ENCODE assay signal across 8 cellular contexts in genomic region chr7:24573008-24573553, GRCh38. TPM values are rescaled to one million over a fixed set of nuclear protein-coding genes. Genes with fewer than 3 reads are reported as not detected.
DNase-seq lines count a peak whose midpoint lies in the region; ATAC-seq, FAIRE-seq and TF ChIP-seq lines count a peak whose summit lies in the region.

Gene PALS2, plus strand, starts transcription at chr7:24573452. Its CDS starts 50,216 bp downstream, at chr7:24623668.

- no peak for TF ChIP-seq CTCF in Calu3 (IDR thresholded peaks at IDR 0.05; ENCODE audit: unreplicated experiment)

- H3K4me3 Mint-ChIP-seq in Calu3 (ENCODE audit: low read depth, unreplicated experiment): peak within 1 kb of the TSS; percentile 91
- peak within 1 kb of the TSS; percentile 94 for H3K4me3 Mint-ChIP-seq in activated T-helper 17 cell treated with anti-CD3 and anti-CD28 coated beads, Interleukin-2, amount 50 U/mL, for 72 hours
- peak within 1 kb of the TSS; percentile 90 for H3K4me3 Mint-ChIP-seq in natural killer cell treated with Interleukin-12 subunit alpha and Interleukin-12 subunit beta and Interleukin-15 and Interleukin-18, amount 100 ng/mL, for 72 hours
- peak within 1 kb of the TSS; percentile 97 for H3K4me3 Mint-ChIP-seq in stimulated activated naive CD8-positive, alpha-beta T cell treated with anti-CD3 and anti-CD28 coated beads, Interleukin-15, Interleukin-2, amounts not matched to agents 100 ng/mL and 50 ng/mL, for 24 hours

- intact Hi-C loops in Calu3 (cut with micrococcal nuclease; ENCODE audit: unreplicated experiment): no loop called here

- FAIRE-seq in HTR-8/SVneo (lab: Jason Lieb, UNC) (peak; percentile 86), RCC 7860 (lab: Jason Lieb, UNC) (no peak)

- CTCF ChIA-PET in Calu3 (lab: Charles Lee): no interaction called here

- peaks cover 43% of the 10 kb centered on the region for H3K27me3 Mint-ChIP-seq in Calu3 (ENCODE audit: unreplicated experiment)
- peaks cover 6% of the 10 kb centered on the region for H3K27me3 Mint-ChIP-seq in activated T-helper 17 cell treated with anti-CD3 and anti-CD28 coated beads, Interleukin-2, amount 50 U/mL, for 72 hours
- H3K27me3 Mint-ChIP-seq in natural killer cell treated with Interleukin-12 subunit alpha and Interleukin-12 subunit beta and Interleukin-15 and Interleukin-18, amount 100 ng/mL, for 72 hours: peaks cover 23 to 29% of the 10 kb centered on the region in 2 donors
- H3K27me3 Mint-ChIP-seq in stimulated activated naive CD8-positive, alpha-beta T cell treated with anti-CD3 and anti-CD28 coated beads, Interleukin-15, Interleukin-2, amounts not matched to agents 100 ng/mL and 50 ng/mL, for 24 hours: peaks cover 31% of the 10 kb centered on the region

- H3K9me3 Mint-ChIP-seq in Calu3 (ENCODE audit: low read depth, unreplicated experiment): no peaks in the 10 kb centered on the region
- no peaks in the 10 kb centered on the region for H3K9me3 Mint-ChIP-seq in activated T-helper 17 cell treated with anti-CD3 and anti-CD28 coated beads, Interleukin-2, amount 50 U/mL, for 72 hours
- no peaks in the 10 kb centered on the region for H3K9me3 Mint-ChIP-seq in natural killer cell treated with Interleukin-12 subunit alpha and Interleukin-12 subunit beta and Interleukin-15 and Interleukin-18, amount 100 ng/mL, for 72 hours
- H3K9me3 Mint-ChIP-seq in stimulated activated naive CD8-positive, alpha-beta T cell treated with anti-CD3 and anti-CD28 coated beads, Interleukin-15, Interleukin-2, amounts not matched to agents 100 ng/mL and 50 ng/mL, for 24 hours: no peaks in the 10 kb centered on the region

- peak; percentile 38 for ATAC-seq in GM21367 (IDR thresholded peaks at IDR 0.05; ENCODE audit: unreplicated experiment)
- peak; percentile 65 for ATAC-seq in activated T-helper 17 cell treated with anti-CD3 and anti-CD28 coated beads, Interleukin-2, amount 50 U/mL, for 72 hours (replicated peaks)
- peak; percentile 84 to 87 for ATAC-seq in natural killer cell treated with Interleukin-12 subunit alpha and Interleukin-12 subunit beta and Interleukin-15 and Interleukin-18, amount 100 ng/mL, for 72 hours

- DNase-seq in Calu3 (peak; percentile 92), HTR-8/SVneo (ENCODE audit: insufficient read length, low spot score) (peak; percentile 51), RCC 7860 (ENCODE audit: low spot score) (peak; percentile 69), fibroblast of peridontal ligament (ENCODE audit: extremely low read depth) (peak; percentile 60)
- peak; percentile 86 for DNase-seq in natural killer cell treated with Interleukin-12 subunit alpha and Interleukin-12 subunit beta and Interleukin-15 and Interleukin-18, amount 100 ng/mL, for 72 hours (ENCODE audit: low spot score)

- H3K4me1 Mint-ChIP-seq in Calu3 (ENCODE audit: low read depth, unreplicated experiment): peaks cover 18% of the 10 kb centered on the region
- peaks cover 22% of the 10 kb centered on the region for H3K4me1 Mint-ChIP-seq in activated T-helper 17 cell treated with anti-CD3 and anti-CD28 coated beads, Interleukin-2, amount 50 U/mL, for 72 hours
- peaks cover 21 to 29% of the 10 kb centered on the region in 2 donors for H3K4me1 Mint-ChIP-seq in natural killer cell treated with Interleukin-12 subunit alpha and Interleukin-12 subunit beta and Interleukin-15 and Interleukin-18, amount 100 ng/mL, for 72 hours (ENCODE audit: low read depth in 2 of 2)
- peaks cover 39% of the 10 kb centered on the region for H3K4me1 Mint-ChIP-seq in stimulated activated naive CD8-positive, alpha-beta T cell treated with anti-CD3 and anti-CD28 coated beads, Interleukin-15, Interleukin-2, amounts not matched to agents 100 ng/mL and 50 ng/mL, for 24 hours (ENCODE audit: low read depth)

- peak within 1 kb of the TSS; percentile 66 for H3K27ac Mint-ChIP-seq in Calu3 (ENCODE audit: unreplicated experiment)
- peak within 1 kb of the TSS; percentile 83 for H3K27ac Mint-ChIP-seq in activated T-helper 17 cell treated with anti-CD3 and anti-CD28 coated beads, Interleukin-2, amount 50 U/mL, for 72 hours
- peak within 1 kb of the TSS; percentile 70 to 80 for H3K27ac Mint-ChIP-seq in natural killer cell treated with Interleukin-12 subunit alpha and Interleukin-12 subunit beta and Interleukin-15 and Interleukin-18, amount 100 ng/mL, for 72 hours
- peak within 1 kb of the TSS; percentile 89 for H3K27ac Mint-ChIP-seq in stimulated activated naive CD8-positive, alpha-beta T cell treated with anti-CD3 and anti-CD28 coated beads, Interleukin-15, Interleukin-2, amounts not matched to agents 100 ng/mL and 50 ng/mL, for 24 hours

- H3K36me3 Mint-ChIP-seq in Calu3 (ENCODE audit: insufficient read depth, unreplicated experiment): peaks cover 24% of the 10 kb centered on the region
- no peaks in the 10 kb centered on the region for H3K36me3 Mint-ChIP-seq in activated T-helper 17 cell treated with anti-CD3 and anti-CD28 coated beads, Interleukin-2, amount 50 U/mL, for 72 hours (ENCODE audit: low read depth)
- no peaks in the 10 kb centered on the region for H3K36me3 Mint-ChIP-seq in natural killer cell treated with Interleukin-12 subunit alpha and Interleukin-12 subunit beta and Interleukin-15 and Interleukin-18, amount 100 ng/mL, for 72 hours
- no peaks in the 10 kb centered on the region for H3K36me3 Mint-ChIP-seq in stimulated activated naive CD8-positive, alpha-beta T cell treated with anti-CD3 and anti-CD28 coated beads, Interleukin-15, Interleukin-2, amounts not matched to agents 100 ng/mL and 50 ng/mL, for 24 hours (ENCODE audit: low read depth)

- no TSS peak for BruUV-seq in Calu3 (replicated peaks; lab: Mats Ljungman, UMichigan)

RNA-seq across cellular contexts. Expression of gene PALS2, which starts in this region (rescaled TPM):
- 70.5 and 88.8 TPM in 2 replicates for total RNA-seq in Calu3 (2022)
- 10 to 100 TPM; 14.0 to 22.6 TPM for total RNA-seq in activated T-helper 17 cell treated with anti-CD3 and anti-CD28 coated beads, Interleukin-2, amount 50 U/mL, for 72 hours
- 10 to 100 TPM; 12.7 to 13.7 TPM for total RNA-seq in natural killer cell treated with Interleukin-12 subunit alpha and Interleukin-12 subunit beta and Interleukin-15 and Interleukin-18, amount 100 ng/mL, for 72 hours

Comparison
In these comparisons a context has a peak if more than half of its experiments do, and no peak if none do; other contexts are left out.
1. Peak in every context shown above with its lines: DNase-seq and ATAC-seq.